In genomic region chr9:37963936-37964739, GRCh38 we compare ENCODE assay signal across 8 cellular contexts.
DNase-seq lines count a peak whose midpoint lies in the region; ATAC-seq, FAIRE-seq and TF ChIP-seq lines count a peak whose summit lies in the region.

No MANE protein-coding gene starts in this region.

- H3K4me1 Mint-ChIP-seq in T-cell: no peaks in the 10 kb centered on the region

- H3K4me1 ChIP-seq in left lung: peaks cover 21 to 62% of the 10 kb centered on the region in 2 donors

- peak; percentile 78 for ATAC-seq in left lung
- no peak for ATAC-seq in T-cell (replicated peaks in 1 of 4)
- no peak for ATAC-seq in GM19395 (IDR thresholded peaks at IDR 0.05; ENCODE audit: unreplicated experiment)
- no peak for ATAC-seq in GM21515 (IDR thresholded peaks at IDR 0.05; ENCODE audit: unreplicated experiment)

- H3K27me3 ChIP-seq in BJ (ENCODE audit: control insufficient read depth, insufficient read depth, low read length): no peaks in the 10 kb centered on the region
- H3K27me3 ChIP-seq in brain microvascular endothelial cell (replicated peaks): no peaks in the 10 kb centered on the region
- H3K27me3 ChIP-seq in left lung: no peaks in the 10 kb centered on the region

- H3K27me3 Mint-ChIP-seq in T-cell: no peaks in the 10 kb centered on the region

- intact Hi-C loops in left lung (cut with DNase I): no loop called here

- peak; percentile 44 for DNase-seq in BJ (ENCODE audit: low read depth)
- peak; percentile 40 for DNase-seq in NCI-H2107 (lab: John Stamatoyannopoulos, UW)
- DNase-seq in brain microvascular endothelial cell: peak; percentile 97
- DNase-seq in left lung: peak; percentile 81 to 85
- peak; percentile 47 for DNase-seq in urothelium cell line (ENCODE audit: low spot score)
- no peak for DNase-seq in T-cell

- CTCF ChIA-PET in BJ (lab: Yijun Ruan, JAX): no interaction called here
- CTCF ChIA-PET in T-cell (lab: Charles Lee): no interaction called here

- no peak for TF ChIP-seq CTCF in BJ (IDR thresholded peaks at IDR 0.05; ENCODE audit: insufficient read depth, low read depth, low read length)
- TF ChIP-seq CTCF in brain microvascular endothelial cell (IDR thresholded peaks at IDR 0.05; ENCODE audit: low read depth, low read length, missing control alignments): no peak
- TF ChIP-seq CTCF in left lung (IDR thresholded peaks at IDR 0.05): no peak

- H3K4me3 ChIP-seq in BJ (ENCODE audit: low read depth, low read length) (no peak overlapping the region), brain microvascular endothelial cell (ENCODE audit: low read depth, low read length) (no peak overlapping the region), left lung (no peak overlapping the region)

- in situ Hi-C loops in brain microvascular endothelial cell (cut with HindIII; ENCODE audit: low pct_ligation_motif_present, low sequenced_read_pairs): no loop called here

- no peaks in the 10 kb centered on the region for H3K9me3 Mint-ChIP-seq in T-cell

- H3K27ac Mint-ChIP-seq in T-cell: no peak overlapping the region

- POLR2A ChIA-PET in BJ (lab: Charles Lee) (no interaction called here), T-cell (lab: Charles Lee) (no interaction called here)

- H3K36me3 ChIP-seq in BJ (ENCODE audit: control insufficient read depth, insufficient read depth, low read length): no peaks in the 10 kb centered on the region; the same call in 1 of the 2 replicates
- H3K36me3 ChIP-seq in brain microvascular endothelial cell (replicated peaks): no peaks in the 10 kb centered on the region
- no peaks in the 10 kb centered on the region for H3K36me3 ChIP-seq in left lung

- H3K9me3 ChIP-seq in left lung: no peaks in the 10 kb centered on the region

- no peak for FAIRE-seq in urothelium cell line (lab: Jason Lieb, UNC)

- H3K27ac ChIP-seq in brain microvascular endothelial cell (peak overlapping the region; percentile 91), left lung (peak overlapping the region; percentile 52 to 83)

- no peaks in the 10 kb centered on the region for H3K36me3 Mint-ChIP-seq in T-cell

- H3K4me3 Mint-ChIP-seq in T-cell: no peak overlapping the region

Comparison
In these comparisons a context has a peak if more than half of its experiments do, and no peak if none do; other contexts are left out.
1. DNase-seq: peak in BJ (single experiment), NCI-H2107 (single experiment), brain microvascular endothelial cell (single experiment), left lung (2 of 2) and urothelium cell line (single experiment); none in T-cell (0 of 34).